Comparison of ENCODE assay signal across 8 cellular contexts in the genomic region with DNA sequence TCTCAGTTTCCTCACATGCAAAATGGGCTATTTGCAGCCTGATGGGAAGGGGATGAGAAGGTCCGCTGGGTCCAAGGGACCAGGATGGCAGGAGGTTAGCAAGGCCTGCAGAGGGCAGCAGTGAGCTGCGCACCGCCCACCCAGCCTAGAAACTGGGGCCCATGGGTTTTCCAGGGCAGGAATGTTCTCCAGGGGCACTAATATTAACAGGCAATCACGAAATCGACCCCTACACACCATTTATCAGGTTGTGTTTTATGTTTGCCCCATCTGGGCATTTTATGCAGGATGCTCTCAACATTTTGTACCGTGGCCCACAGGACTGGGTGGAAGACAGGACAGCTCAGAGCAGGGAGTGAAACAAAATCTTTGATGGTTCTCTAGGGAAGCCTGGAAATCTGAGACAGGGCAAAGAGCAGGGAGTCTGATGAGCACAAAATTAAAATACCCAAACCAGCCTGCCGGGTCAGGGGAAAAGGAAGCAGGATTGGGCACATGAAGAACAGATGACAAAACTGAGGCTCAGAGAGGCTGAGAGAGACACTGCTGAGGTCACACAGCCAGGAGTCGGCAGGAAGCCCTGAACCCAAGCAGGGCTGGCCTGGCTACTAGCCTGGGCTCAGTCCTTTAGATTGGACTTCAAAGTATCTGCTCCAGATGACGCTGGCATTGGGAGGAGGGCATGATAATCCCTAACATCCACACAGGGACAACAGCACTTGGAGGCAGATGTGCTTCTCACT. TPM values are rescaled to one million over a fixed set of nuclear protein-coding genes. Genes with fewer than 3 reads are reported as not detected.
A peak's percentile ranks its signal among the peaks of the same experiment; 100 is the strongest.
DNase-seq lines count a peak whose midpoint lies in the region; ATAC-seq lines count a peak whose summit lies in the region.

No MANE protein-coding gene starts in this region.

- intact Hi-C loops in left colon (cut with DNase I, micrococcal nuclease): loop anchor here (2.0 to 5.0 kb wide), 2 partner anchors 104 kb away; no protein-coding TSS in a partner anchor

- DNase-seq in NCI-H2107 treated with DMSO at 0.1 percent for 48 hours (lab: John Stamatoyannopoulos, UW; ENCODE audit: unreplicated experiment) (peak; percentile 22), NCI-H2107 (lab: John Stamatoyannopoulos, UW) (no peak), NCI-H1694 treated with DMSO at 0.1 percent for 48 hours (lab: John Stamatoyannopoulos, UW) (peak; percentile 32), cerebellum (ENCODE audit: low spot score) (peak; percentile 88), left colon (peak; percentile 47 to 76)
- DNase-seq in activated CD4-positive, alpha-beta T cell treated with anti-CD3 and anti-CD28 coated beads for 1 hour: peak; percentile 43
- peak; percentile 64 to 66 for DNase-seq in stimulated activated CD4-positive, alpha-beta T cell treated with anti-CD3 and anti-CD28 coated beads, Interleukin-2, amount 100 ng/mL, for 48 hours

- ATAC-seq in left colon (peak; percentile 38), HG03442 (IDR thresholded peaks at IDR 0.05; ENCODE audit: unreplicated experiment) (no peak)

RNA-seq across cellular contexts. Expression of a gene that starts 1.6 kb away (rescaled TPM):
- total RNA-seq in cerebellum (57.5 TPM), left colon (10 to 100 TPM; 55.5 to 57.5 TPM)

RNA-seq across cellular contexts. Expression of a gene that starts 33.4 kb away (rescaled TPM):
- 6.8 TPM for total RNA-seq in cerebellum
- total RNA-seq in left colon: 1 to 10 TPM; 1.1 to 1.2 TPM

RNA-seq across cellular contexts. Expression of a gene that starts 36.9 kb away (rescaled TPM):
- total RNA-seq in cerebellum (5.5 TPM), left colon (under 1 TPM in 1 of 2 donors, not detected in 1; 0.82 TPM)
